1 cellular context compared by ENCODE assay signal in the genomic region with DNA sequence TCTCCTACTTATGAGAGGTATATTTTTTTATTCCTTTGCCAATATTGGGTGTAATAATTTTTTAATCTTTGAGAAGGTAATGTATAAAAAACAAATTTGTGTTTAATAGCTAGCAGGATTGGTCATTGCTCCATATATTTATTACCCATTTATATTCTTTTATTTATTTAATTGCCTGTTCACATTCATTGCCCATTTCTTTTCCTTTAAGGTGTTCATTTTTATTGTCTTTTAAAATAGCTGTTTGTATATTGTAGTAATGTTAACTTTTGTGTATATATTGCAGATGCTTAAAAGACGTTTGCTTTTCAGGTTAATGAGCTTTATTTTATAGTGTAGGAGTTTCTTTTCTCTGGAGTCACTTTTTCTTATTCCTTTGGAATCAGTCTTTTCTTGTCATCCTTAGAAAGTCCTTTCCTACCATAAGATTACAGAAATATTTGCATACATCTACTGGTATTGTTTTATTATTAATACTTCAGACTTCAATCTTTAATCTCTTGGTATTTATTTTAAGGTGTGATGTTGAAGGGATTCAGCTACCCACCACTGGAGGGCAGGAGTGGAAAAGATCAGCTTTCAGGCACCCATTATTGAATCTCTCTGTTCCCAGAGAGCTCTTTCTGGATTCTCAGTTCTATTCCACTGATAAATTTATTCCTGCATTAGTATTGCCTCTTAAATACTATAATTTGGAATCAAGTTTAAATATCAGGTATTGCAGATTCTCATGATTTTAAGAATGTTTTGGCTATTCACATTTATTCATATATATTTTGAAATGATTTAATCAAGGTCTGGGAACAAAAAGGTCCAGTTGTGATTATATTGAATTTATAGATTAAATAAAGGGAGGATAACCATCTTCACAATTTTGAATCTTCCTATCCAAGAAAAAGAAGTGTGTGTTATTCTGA.
TF ChIP-seq lines count a peak whose summit lies in the region.

No MANE protein-coding gene starts in this region.

TF ChIP-seq in HCT116, 20 proteins besides CTCF, POLR2A, EP300 and RAD21 (continued from another document):
- TF ChIP-seq, protein P1, sequence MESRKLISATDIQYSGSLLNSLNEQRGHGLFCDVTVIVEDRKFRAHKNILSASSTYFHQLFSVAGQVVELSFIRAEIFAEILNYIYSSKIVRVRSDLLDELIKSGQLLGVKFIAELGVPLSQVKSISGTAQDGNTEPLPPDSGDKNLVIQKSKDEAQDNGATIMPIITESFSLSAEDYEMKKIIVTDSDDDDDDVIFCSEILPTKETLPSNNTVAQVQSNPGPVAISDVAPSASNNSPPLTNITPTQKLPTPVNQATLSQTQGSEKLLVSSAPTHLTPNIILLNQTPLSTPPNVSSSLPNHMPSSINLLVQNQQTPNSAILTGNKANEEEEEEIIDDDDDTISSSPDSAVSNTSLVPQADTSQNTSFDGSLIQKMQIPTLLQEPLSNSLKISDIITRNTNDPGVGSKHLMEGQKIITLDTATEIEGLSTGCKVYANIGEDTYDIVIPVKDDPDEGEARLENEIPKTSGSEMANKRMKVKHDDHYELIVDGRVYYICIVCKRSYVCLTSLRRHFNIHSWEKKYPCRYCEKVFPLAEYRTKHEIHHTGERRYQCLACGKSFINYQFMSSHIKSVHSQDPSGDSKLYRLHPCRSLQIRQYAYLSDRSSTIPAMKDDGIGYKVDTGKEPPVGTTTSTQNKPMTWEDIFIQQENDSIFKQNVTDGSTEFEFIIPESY (IDR thresholded peaks at IDR 0.05; ENCODE audit: extremely low read depth, insufficient replicate concordance, low read length), result no peak
- TF ChIP-seq, protein P2, sequence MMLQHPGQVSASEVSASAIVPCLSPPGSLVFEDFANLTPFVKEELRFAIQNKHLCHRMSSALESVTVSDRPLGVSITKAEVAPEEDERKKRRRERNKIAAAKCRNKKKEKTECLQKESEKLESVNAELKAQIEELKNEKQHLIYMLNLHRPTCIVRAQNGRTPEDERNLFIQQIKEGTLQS (IDR thresholded peaks at IDR 0.05), result no peak
- no peak for TF ChIP-seq EZH2phosphoT487 (IDR thresholded peaks at IDR 0.05; ENCODE audit: borderline replicate concordance)
- TF ChIP-seq CEBPB (IDR thresholded peaks at IDR 0.05; ENCODE audit: low read depth), result no peak
- TF ChIP-seq EZH2 (IDR thresholded peaks at IDR 0.05), result no peak
- TF ChIP-seq ZNF274 (IDR thresholded peaks at IDR 0.05; ENCODE audit: low read depth, low read length), result no peak
- TF ChIP-seq POLR2AphosphoS5 (IDR thresholded peaks at IDR 0.05; ENCODE audit: low read depth, low read length), result no peak
- TF ChIP-seq EGR1 (IDR thresholded peaks at IDR 0.05; ENCODE audit: low read depth), result no peak
